Comparison of ENCODE assay signal across 1 cellular context in the genomic region with DNA sequence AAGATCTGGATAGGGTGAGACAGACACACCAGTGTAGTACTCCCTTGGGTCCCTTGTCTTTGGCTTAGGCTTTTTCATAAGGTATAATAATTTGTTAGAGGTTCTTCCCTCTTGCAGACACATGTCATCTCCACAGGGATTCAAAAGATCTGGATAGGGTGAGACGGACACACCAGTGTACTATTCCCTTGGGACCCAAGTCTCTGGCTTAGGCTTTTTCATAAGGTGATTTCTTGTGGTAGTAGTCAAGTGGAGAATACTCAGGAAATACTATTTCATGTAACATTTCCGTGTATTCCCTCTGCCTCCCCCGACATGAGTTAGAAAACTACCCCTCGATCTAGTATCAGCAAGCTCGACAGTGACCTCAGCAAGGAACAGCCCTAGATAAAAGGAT.
TF ChIP-seq lines count a peak whose summit lies in the region.

No MANE protein-coding gene starts in this region.

TF ChIP-seq in GM12878, 131 proteins besides CTCF, POLR2A, EP300 and RAD21 (continued from another document):
- TF ChIP-seq, protein P1, sequence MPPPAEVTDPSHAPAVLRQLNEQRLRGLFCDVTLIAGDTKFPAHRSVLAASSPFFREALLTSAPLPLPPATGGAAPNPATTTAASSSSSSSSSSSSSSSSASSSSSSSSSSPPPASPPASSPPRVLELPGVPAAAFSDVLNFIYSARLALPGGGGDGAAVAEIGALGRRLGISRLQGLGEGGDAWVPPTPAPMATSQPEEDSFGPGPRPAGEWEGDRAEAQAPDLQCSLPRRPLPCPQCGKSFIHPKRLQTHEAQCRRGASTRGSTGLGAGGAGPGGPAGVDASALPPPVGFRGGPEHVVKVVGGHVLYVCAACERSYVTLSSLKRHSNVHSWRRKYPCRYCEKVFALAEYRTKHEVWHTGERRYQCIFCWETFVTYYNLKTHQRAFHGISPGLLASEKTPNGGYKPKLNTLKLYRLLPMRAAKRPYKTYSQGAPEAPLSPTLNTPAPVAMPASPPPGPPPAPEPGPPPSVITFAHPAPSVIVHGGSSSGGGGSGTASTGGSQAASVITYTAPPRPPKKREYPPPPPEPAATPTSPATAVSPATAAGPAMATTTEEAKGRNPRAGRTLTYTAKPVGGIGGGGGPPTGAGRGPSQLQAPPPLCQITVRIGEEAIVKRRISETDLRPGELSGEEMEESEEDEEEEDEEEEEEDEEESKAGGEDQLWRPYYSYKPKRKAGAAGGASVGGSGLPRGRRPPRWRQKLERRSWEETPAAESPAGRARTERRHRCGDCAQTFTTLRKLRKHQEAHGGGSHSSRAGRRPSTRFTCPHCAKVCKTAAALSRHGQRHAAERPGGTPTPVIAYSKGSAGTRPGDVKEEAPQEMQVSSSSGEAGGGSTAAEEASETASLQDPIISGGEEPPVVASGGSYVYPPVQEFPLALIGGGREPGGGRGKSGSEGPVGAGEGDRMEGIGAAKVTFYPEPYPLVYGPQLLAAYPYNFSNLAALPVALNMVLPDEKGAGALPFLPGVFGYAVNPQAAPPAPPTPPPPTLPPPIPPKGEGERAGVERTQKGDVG (CRISPR knock-in tag; IDR thresholded peaks at IDR 0.05) = no peak
